ENCODE assay signal across 27 cellular contexts in genomic region chr14:97891515-97891914, GRCh38.
"Had no signal": no experiment of that assay in that cellular context is flagged by ENCODE, and none has a peak within 500 bp of the region (broad histone marks: within the 10 kb centered on the region; RNA-seq: fewer than 3 reads in every experiment).

No MANE protein-coding gene starts in this region.

- H3K9me3 ChIP-seq: ovary, right atrium auricular region, stomach, testis, thyroid gland, transverse colon, upper lobe of left lung had no signal

- FAIRE-seq: islet of Langerhans, kidney had no signal

- H3K9me3 Mint-ChIP-seq: immature natural killer cell, mesothelial cell of epicardium, natural killer cell, nephron progenitor cell had no signal

- H3K36me3 ChIP-seq: left lung, ovary, right atrium auricular region, stomach, thyroid gland, transverse colon, upper lobe of left lung had no signal

- H3K4me1 ChIP-seq: left lung, right atrium auricular region, stomach, testis, thyroid gland, transverse colon, upper lobe of left lung had no signal

- H3K27me3 Mint-ChIP-seq: naive B cell; stimulated activated naive B cell treated with anti-CD40 and anti-IgM and Interleukin-4, amounts not matched to agents 10 μg/mL and 1 μg/mL and 100 μg/mL, for 72 hours had no signal

- H3K27ac ChIP-seq: left lung, ovary, right atrium auricular region, skin epidermis, stomach, testis, thyroid gland, transverse colon, upper lobe of left lung had no signal

- H3K36me3 Mint-ChIP-seq: immature natural killer cell; mesothelial cell of epicardium; naive B cell; natural killer cell; stimulated activated naive B cell treated with anti-CD40 and anti-IgM and Interleukin-4, amounts not matched to agents 10 μg/mL and 1 μg/mL and 100 μg/mL, for 72 hours had no signal

- DNase-seq: hippocampal formation; immature natural killer cell; kidney; left colon; left lung; mesendoderm; naive B cell; natural killer cell; nephron progenitor cell; ovary; stimulated activated CD4-positive, alpha-beta T cell treated with anti-CD3 and anti-CD28 coated beads, Interleukin-12 subunit alpha, Interleukin-12 subunit beta, amount 100 ng/mL, for 4 hours; stimulated activated CD4-positive, alpha-beta T cell treated with anti-CD3 and anti-CD28 coated beads, Interleukin-15, amount 100 ng/mL, for 24 hours; stimulated activated CD4-positive, alpha-beta T cell treated with anti-CD3 and anti-CD28 coated beads, Interleukin-2, amount 100 ng/mL, for 24 hours; stimulated activated CD4-positive, alpha-beta T cell treated with anti-CD3 and anti-CD28 coated beads, Interleukin-4, amount 100 ng/mL, for 1 hour; stimulated activated naive B cell treated with anti-CD40 and anti-IgM and Interleukin-4, amounts not matched to agents 10 μg/mL and 1 μg/mL and 100 μg/mL, for 72 hours; stimulated activated naive CD8-positive, alpha-beta T cell treated with anti-CD3 and anti-CD28 coated beads, Interleukin-15, Interleukin-2, amounts not matched to agents 100 U/mL and 50 U/mL, for 24 hours; stomach; testis; thyroid gland; transverse colon; upper lobe of left lung had no signal

- H3K4me1 Mint-ChIP-seq: immature natural killer cell; naive B cell; natural killer cell; stimulated activated naive B cell treated with anti-CD40 and anti-IgM and Interleukin-4, amounts not matched to agents 10 μg/mL and 1 μg/mL and 100 μg/mL, for 72 hours had no signal

- H3K4me3 Mint-ChIP-seq: immature natural killer cell; mesothelial cell of epicardium; naive B cell; natural killer cell; nephron progenitor cell; stimulated activated naive B cell treated with anti-CD40 and anti-IgM and Interleukin-4, amounts not matched to agents 10 μg/mL and 1 μg/mL and 100 μg/mL, for 72 hours had no signal

- H3K27me3 ChIP-seq: left lung, ovary, right atrium auricular region, stomach, testis, thyroid gland, transverse colon, upper lobe of left lung had no signal

- H3K4me3 ChIP-seq: left lung, lung, ovary, right atrium auricular region, skin epidermis, stomach, testis, thyroid gland, transverse colon, upper lobe of left lung had no signal

- H3K27ac Mint-ChIP-seq: immature natural killer cell; mesothelial cell of epicardium; naive B cell; natural killer cell; nephron progenitor cell; progenitor cell of endocrine pancreas; stimulated activated naive B cell treated with anti-CD40 and anti-IgM and Interleukin-4, amounts not matched to agents 10 μg/mL and 1 μg/mL and 100 μg/mL, for 72 hours had no signal
